In genomic region chr15:63075072-63075995, GRCh38 we compare ENCODE assay signal across 1 cellular context.
A peak's percentile ranks its signal among the peaks of the same experiment; 100 is the strongest.
TF ChIP-seq lines count a peak whose summit lies in the region.

No MANE protein-coding gene starts in this region.

TF ChIP-seq in H1, 55 proteins besides CTCF, POLR2A, EP300 and RAD21:
- TF ChIP-seq TCF12 (IDR thresholded peaks at IDR 0.05; ENCODE audit: low read depth, low read length) (no peak), MAFK (IDR thresholded peaks at IDR 0.05; ENCODE audit: low read depth, low read length) (peak; percentile 36), BACH1 (IDR thresholded peaks at IDR 0.05; ENCODE audit: low read length) (peak; percentile 59; the same call in 1 of the 2 replicates), MAX (IDR thresholded peaks at IDR 0.05) (peak; percentile 76), SP1 (IDR thresholded peaks at IDR 0.05; ENCODE audit: low read depth, low read length) (0 out of 2 replicates have a peak, but pooled peaks have one; percentile 22), TEAD4 (IDR thresholded peaks at IDR 0.05; ENCODE audit: low read depth, low read length) (0 out of 2 replicates have a peak, but pooled peaks have one; percentile 46), ASH2L (IDR thresholded peaks at IDR 0.05; ENCODE audit: low read length) (no peak), SIRT6 (IDR thresholded peaks at IDR 0.05; ENCODE audit: low read length) (no peak), YY1 (IDR thresholded peaks at IDR 0.05; ENCODE audit: low read depth, low read length) (0 out of 2 replicates have a peak, but pooled peaks have one; percentile 36), RBBP5 (IDR thresholded peaks at IDR 0.05; ENCODE audit: borderline replicate concordance, low read depth, low read length) (0 out of 2 replicates have a peak, but pooled peaks have one; percentile 6), HDAC2 (IDR thresholded peaks at IDR 0.05; ENCODE audit: borderline replicate concordance in 1 of 2, low read depth in 2 of 2, low read length in 2 of 2) (no peak), TAF1 (IDR thresholded peaks at IDR 0.05; ENCODE audit: low read depth, low read length) (peak; percentile 52; the same call in 1 of the 2 replicates)
- TF ChIP-seq, protein P1, sequence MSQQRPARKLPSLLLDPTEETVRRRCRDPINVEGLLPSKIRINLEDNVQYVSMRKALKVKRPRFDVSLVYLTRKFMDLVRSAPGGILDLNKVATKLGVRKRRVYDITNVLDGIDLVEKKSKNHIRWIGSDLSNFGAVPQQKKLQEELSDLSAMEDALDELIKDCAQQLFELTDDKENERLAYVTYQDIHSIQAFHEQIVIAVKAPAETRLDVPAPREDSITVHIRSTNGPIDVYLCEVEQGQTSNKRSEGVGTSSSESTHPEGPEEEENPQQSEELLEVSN (IDR thresholded peaks at IDR 0.05) = peak; percentile 58; the same call in 1 of the 2 replicates
- TF ChIP-seq, protein P2, sequence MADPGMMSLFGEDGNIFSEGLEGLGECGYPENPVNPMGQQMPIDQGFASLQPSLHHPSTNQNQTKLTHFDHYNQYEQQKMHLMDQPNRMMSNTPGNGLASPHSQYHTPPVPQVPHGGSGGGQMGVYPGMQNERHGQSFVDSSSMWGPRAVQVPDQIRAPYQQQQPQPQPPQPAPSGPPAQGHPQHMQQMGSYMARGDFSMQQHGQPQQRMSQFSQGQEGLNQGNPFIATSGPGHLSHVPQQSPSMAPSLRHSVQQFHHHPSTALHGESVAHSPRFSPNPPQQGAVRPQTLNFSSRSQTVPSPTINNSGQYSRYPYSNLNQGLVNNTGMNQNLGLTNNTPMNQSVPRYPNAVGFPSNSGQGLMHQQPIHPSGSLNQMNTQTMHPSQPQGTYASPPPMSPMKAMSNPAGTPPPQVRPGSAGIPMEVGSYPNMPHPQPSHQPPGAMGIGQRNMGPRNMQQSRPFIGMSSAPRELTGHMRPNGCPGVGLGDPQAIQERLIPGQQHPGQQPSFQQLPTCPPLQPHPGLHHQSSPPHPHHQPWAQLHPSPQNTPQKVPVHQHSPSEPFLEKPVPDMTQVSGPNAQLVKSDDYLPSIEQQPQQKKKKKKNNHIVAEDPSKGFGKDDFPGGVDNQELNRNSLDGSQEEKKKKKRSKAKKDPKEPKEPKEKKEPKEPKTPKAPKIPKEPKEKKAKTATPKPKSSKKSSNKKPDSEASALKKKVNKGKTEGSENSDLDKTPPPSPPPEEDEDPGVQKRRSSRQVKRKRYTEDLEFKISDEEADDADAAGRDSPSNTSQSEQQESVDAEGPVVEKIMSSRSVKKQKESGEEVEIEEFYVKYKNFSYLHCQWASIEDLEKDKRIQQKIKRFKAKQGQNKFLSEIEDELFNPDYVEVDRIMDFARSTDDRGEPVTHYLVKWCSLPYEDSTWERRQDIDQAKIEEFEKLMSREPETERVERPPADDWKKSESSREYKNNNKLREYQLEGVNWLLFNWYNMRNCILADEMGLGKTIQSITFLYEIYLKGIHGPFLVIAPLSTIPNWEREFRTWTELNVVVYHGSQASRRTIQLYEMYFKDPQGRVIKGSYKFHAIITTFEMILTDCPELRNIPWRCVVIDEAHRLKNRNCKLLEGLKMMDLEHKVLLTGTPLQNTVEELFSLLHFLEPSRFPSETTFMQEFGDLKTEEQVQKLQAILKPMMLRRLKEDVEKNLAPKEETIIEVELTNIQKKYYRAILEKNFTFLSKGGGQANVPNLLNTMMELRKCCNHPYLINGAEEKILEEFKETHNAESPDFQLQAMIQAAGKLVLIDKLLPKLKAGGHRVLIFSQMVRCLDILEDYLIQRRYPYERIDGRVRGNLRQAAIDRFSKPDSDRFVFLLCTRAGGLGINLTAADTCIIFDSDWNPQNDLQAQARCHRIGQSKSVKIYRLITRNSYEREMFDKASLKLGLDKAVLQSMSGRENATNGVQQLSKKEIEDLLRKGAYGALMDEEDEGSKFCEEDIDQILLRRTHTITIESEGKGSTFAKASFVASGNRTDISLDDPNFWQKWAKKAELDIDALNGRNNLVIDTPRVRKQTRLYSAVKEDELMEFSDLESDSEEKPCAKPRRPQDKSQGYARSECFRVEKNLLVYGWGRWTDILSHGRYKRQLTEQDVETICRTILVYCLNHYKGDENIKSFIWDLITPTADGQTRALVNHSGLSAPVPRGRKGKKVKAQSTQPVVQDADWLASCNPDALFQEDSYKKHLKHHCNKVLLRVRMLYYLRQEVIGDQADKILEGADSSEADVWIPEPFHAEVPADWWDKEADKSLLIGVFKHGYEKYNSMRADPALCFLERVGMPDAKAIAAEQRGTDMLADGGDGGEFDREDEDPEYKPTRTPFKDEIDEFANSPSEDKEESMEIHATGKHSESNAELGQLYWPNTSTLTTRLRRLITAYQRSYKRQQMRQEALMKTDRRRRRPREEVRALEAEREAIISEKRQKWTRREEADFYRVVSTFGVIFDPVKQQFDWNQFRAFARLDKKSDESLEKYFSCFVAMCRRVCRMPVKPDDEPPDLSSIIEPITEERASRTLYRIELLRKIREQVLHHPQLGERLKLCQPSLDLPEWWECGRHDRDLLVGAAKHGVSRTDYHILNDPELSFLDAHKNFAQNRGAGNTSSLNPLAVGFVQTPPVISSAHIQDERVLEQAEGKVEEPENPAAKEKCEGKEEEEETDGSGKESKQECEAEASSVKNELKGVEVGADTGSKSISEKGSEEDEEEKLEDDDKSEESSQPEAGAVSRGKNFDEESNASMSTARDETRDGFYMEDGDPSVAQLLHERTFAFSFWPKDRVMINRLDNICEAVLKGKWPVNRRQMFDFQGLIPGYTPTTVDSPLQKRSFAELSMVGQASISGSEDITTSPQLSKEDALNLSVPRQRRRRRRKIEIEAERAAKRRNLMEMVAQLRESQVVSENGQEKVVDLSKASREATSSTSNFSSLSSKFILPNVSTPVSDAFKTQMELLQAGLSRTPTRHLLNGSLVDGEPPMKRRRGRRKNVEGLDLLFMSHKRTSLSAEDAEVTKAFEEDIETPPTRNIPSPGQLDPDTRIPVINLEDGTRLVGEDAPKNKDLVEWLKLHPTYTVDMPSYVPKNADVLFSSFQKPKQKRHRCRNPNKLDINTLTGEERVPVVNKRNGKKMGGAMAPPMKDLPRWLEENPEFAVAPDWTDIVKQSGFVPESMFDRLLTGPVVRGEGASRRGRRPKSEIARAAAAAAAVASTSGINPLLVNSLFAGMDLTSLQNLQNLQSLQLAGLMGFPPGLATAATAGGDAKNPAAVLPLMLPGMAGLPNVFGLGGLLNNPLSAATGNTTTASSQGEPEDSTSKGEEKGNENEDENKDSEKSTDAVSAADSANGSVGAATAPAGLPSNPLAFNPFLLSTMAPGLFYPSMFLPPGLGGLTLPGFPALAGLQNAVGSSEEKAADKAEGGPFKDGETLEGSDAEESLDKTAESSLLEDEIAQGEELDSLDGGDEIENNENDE (IDR thresholded peaks at IDR 0.05; ENCODE audit: insufficient replicate concordance, low read length) = no peak
